22 cellular contexts compared by ENCODE assay signal in the genomic region with DNA sequence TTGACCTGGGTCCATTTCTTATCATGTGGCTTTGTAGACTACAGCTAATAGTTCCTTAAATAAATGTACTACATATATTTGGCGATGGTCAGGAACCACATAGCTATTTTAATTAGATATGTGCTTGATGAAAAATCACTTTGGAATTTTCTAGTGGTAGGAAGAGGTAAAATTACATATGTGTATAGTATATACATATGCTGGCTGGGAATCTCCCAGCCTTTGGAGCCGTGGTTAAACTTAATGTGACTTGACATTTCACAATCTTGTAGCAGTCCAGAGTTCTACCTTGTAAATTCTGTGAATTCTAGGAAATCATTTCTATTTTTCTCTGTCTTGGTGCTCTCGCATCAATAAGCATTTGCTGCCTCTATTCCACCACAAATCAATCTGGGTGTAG.
"Had no signal": no experiment of that assay in that cellular context is flagged by ENCODE, and none has a peak within 500 bp of the region (broad histone marks: within the 10 kb centered on the region; RNA-seq: fewer than 3 reads in every experiment).

No MANE protein-coding gene starts in this region.

- ATAC-seq: body of pancreas, mucosa of descending colon, pancreas, psoas muscle, right cardiac atrium, T-helper 17 cell had no signal

- DNase-seq: activated B cell treated with CpG ODN at 0.5 μM for 24 hours; activated CD4-positive, alpha-beta T cell treated with anti-CD3 and anti-CD28 coated beads for 4 hours; activated CD4-positive, alpha-beta T cell treated with anti-CD3 and anti-CD28 coated beads, Interleukin-2, amount 50 U/mL, for 48 hours; activated naive CD4-positive, alpha-beta T cell treated with Interleukin-2 at 50 U/mL for 16 hours; activated naive CD8-positive, alpha-beta T cell treated with anti-CD3 and anti-CD28 coated beads for 36 hours; activated T-cell treated with anti-CD3 and anti-CD28 coated beads, Interleukin-2, amount 50 U/mL, for 48 hours; amygdala; body of pancreas; caudate nucleus; dermis blood vessel endothelial cell; effector CD8-positive, alpha-beta T cell; hypothalamus; mesenchymal stem cell; mucosa of descending colon; nephron progenitor cell; pancreas; psoas muscle; right cardiac atrium; stimulated activated CD4-positive, alpha-beta T cell treated with anti-CD3 and anti-CD28 coated beads, Interleukin-1b, Interleukin-23, amount 100 ng/mL, for 48 hours; T-helper 17 cell; tibial artery had no signal

- H3K4me1 ChIP-seq: body of pancreas, pancreas, psoas muscle, tibial artery had no signal

- H3K27me3 ChIP-seq: body of pancreas, pancreas, tibial artery had no signal

- H3K36me3 ChIP-seq: pancreas, tibial artery had no signal

- H3K4me3 ChIP-seq: body of pancreas, mucosa of descending colon, pancreas, psoas muscle, tibial artery had no signal

- H3K27ac Mint-ChIP-seq: activated B cell treated with CpG ODN at 0.5 μM for 24 hours; activated naive CD8-positive, alpha-beta T cell treated with anti-CD3 and anti-CD28 coated beads for 36 hours; nephron progenitor cell; stimulated activated naive CD8-positive, alpha-beta T cell treated with anti-CD3 and anti-CD28 coated beads, Interleukin-15, Interleukin-2, amounts not matched to agents 100 ng/mL and 50 ng/mL, for 24 hours; T-helper 17 cell had no signal

- H3K4me1 Mint-ChIP-seq: activated B cell treated with CpG ODN at 0.5 μM for 24 hours; activated naive CD8-positive, alpha-beta T cell treated with anti-CD3 and anti-CD28 coated beads for 36 hours; nephron progenitor cell; T-helper 17 cell had no signal

- H3K36me3 Mint-ChIP-seq: activated naive CD8-positive, alpha-beta T cell treated with anti-CD3 and anti-CD28 coated beads for 36 hours had no signal

- H3K9me3 Mint-ChIP-seq: activated B cell treated with CpG ODN at 0.5 μM for 24 hours, nephron progenitor cell had no signal

- H3K4me3 Mint-ChIP-seq: activated B cell treated with CpG ODN at 0.5 μM for 24 hours; activated naive CD8-positive, alpha-beta T cell treated with anti-CD3 and anti-CD28 coated beads for 36 hours; nephron progenitor cell; stimulated activated naive CD8-positive, alpha-beta T cell treated with anti-CD3 and anti-CD28 coated beads, Interleukin-15, Interleukin-2, amounts not matched to agents 100 ng/mL and 50 ng/mL, for 24 hours; T-helper 17 cell had no signal

- H3K27me3 Mint-ChIP-seq: activated B cell treated with CpG ODN at 0.5 μM for 24 hours; activated naive CD8-positive, alpha-beta T cell treated with anti-CD3 and anti-CD28 coated beads for 36 hours; stimulated activated naive CD8-positive, alpha-beta T cell treated with anti-CD3 and anti-CD28 coated beads, Interleukin-15, Interleukin-2, amounts not matched to agents 100 ng/mL and 50 ng/mL, for 24 hours; T-helper 17 cell had no signal

- H3K9me3 ChIP-seq: body of pancreas, mucosa of descending colon, pancreas, psoas muscle, tibial artery had no signal

- H3K27ac ChIP-seq: body of pancreas, pancreas, psoas muscle, tibial artery had no signal
